Comparison of ENCODE assay signal across 9 cellular contexts in the genomic region with DNA sequence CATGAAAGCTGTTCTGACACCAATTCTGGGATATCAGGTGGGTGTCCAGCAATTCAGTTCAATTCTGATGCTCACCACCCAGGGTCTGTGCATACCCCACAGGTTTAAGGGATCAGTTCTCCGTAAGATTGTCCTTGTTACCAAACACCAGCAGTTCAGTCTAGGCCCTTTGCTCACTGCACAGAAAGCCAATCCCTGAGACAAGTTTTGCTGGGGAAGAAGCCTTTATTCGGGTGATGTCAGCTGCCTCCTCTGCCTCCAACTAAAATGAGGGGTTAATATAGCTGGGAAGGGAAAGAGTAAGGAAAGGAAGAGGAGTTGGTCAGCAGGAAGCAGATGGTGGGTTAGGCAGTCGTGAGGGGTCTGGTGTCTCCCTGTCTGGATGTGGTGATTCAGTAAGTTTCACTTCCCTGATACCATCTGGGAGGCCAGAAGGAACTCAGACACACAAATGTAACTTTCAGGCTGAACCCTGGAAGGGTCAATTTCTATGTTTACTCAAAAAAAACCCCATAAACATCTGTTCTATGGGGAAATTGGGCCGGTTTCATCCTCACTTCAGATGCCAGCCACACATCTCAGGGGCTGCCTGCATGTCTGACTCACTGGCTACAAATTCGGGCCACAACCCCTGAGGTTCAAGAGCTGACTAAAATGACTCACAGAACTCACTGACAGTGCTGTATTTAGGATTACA.
DNase-seq lines count a peak whose midpoint lies in the region; ATAC-seq and TF ChIP-seq lines count a peak whose summit lies in the region.
"Had no signal": no experiment of that assay in that cellular context is flagged by ENCODE, and none has a peak within 500 bp of the region (broad histone marks: within the 10 kb centered on the region; RNA-seq: fewer than 3 reads in every experiment).

No MANE protein-coding gene starts in this region.

- H3K4me1 ChIP-seq in foreskin keratinocyte (peaks cover 18% of the 10 kb centered on the region), upper lobe of left lung (peaks cover 0 to 7% (median 1%) of the 10 kb centered on the region in 4 donors), esophagus squamous epithelium (peaks cover 0 to 17% (median 15%) of the 10 kb centered on the region in 3 donors)

- no peaks in the 10 kb centered on the region for H3K9me3 Mint-ChIP-seq in activated T-cell treated with anti-CD3 and anti-CD28 coated beads, Interleukin-2, amount 50 U/mL, for 72 hours
- H3K9me3 Mint-ChIP-seq in activated T-cell treated with anti-CD3 and anti-CD28 coated beads, Interleukin-2, amount 50 U/mL, for 4 hours: no peaks in the 10 kb centered on the region
- H3K9me3 Mint-ChIP-seq: CD8-positive, alpha-beta T cell had no signal

- no peak overlapping the region for H3K27ac Mint-ChIP-seq in activated T-cell treated with anti-CD3 and anti-CD28 coated beads, Interleukin-2, amount 50 U/mL, for 72 hours
- H3K27ac Mint-ChIP-seq: CD8-positive, alpha-beta T cell had no signal

- peaks cover 2% of the 10 kb centered on the region for H3K27me3 ChIP-seq in foreskin keratinocyte
- H3K27me3 ChIP-seq in upper lobe of left lung: no peaks in the 10 kb centered on the region
- no peaks in the 10 kb centered on the region for H3K27me3 ChIP-seq in esophagus squamous epithelium

- H3K36me3 ChIP-seq in upper lobe of left lung: no peaks in the 10 kb centered on the region
- no peaks in the 10 kb centered on the region for H3K36me3 ChIP-seq in esophagus squamous epithelium

- TF ChIP-seq POLR2A in NB4 (IDR thresholded peaks at IDR 0.05; ENCODE audit: extremely low read depth, insufficient read length) (no peak), upper lobe of left lung (IDR thresholded peaks at IDR 0.05) (no peak), esophagus squamous epithelium (IDR thresholded peaks at IDR 0.05) (no peak)

- 55 to 61% methylated on average over 5 of the region's 5 CpGs for WGBS in upper lobe of left lung, 2 donors
- WGBS in esophagus squamous epithelium, 2 donors: 44 to 57% methylated on average over 5 of the region's 5 CpGs

- no peak overlapping the region for H3K4me3 ChIP-seq in NB4 (ENCODE audit: low read depth, low read length)
- H3K4me3 ChIP-seq in upper lobe of left lung: no peak overlapping the region
- H3K4me3 ChIP-seq in esophagus squamous epithelium: no peak overlapping the region

- intact Hi-C loops in esophagus squamous epithelium (cut with DNase I): no loop called here

- DNase-seq in activated T-cell treated with anti-CD3 and anti-CD28 coated beads, Interleukin-2, amount 50 U/mL, for 72 hours: peak in 1 of 2 donors; percentile 3
- DNase-seq in activated T-cell treated with anti-CD3 and anti-CD28 coated beads, Interleukin-2, amount 50 U/mL, for 4 hours: no peak
- DNase-seq in NB4 (ENCODE audit: low read depth) (peak; percentile 68), foreskin keratinocyte (peak; percentile 77 to 89), upper lobe of left lung (peak in 1 of 2 donors; percentile 42), esophagus squamous epithelium (lab: John Stamatoyannopoulos, UW) (no peak), caudate nucleus (lab: John Stamatoyannopoulos, UW) (no peak)
- DNase-seq: CD8-positive, alpha-beta T cell had no signal

- H3K9me3 ChIP-seq in upper lobe of left lung (no peaks in the 10 kb centered on the region), esophagus squamous epithelium (no peaks in the 10 kb centered on the region)

- H3K27ac ChIP-seq in foreskin keratinocyte (peak overlapping the region; percentile 42), upper lobe of left lung (peak overlapping the region in 1 of 4 donors; percentile 54), esophagus squamous epithelium (peak overlapping the region in 2 of 4 donors; percentile 6 to 49), caudate nucleus (ENCODE audit: low read depth, low read length) (no peak overlapping the region)

- no peak for TF ChIP-seq CTCF in NB4 (IDR thresholded peaks at IDR 0.05; ENCODE audit: low read depth, low read length)
- no peak for TF ChIP-seq CTCF in foreskin keratinocyte (conservative IDR thresholded peaks at IDR 0.05)
- no peak for TF ChIP-seq CTCF in upper lobe of left lung (IDR thresholded peaks at IDR 0.05)
- no peak for TF ChIP-seq CTCF in esophagus squamous epithelium (IDR thresholded peaks at IDR 0.05)

- peaks cover 0 to 1% of the 10 kb centered on the region in 2 donors for H3K36me3 Mint-ChIP-seq in activated T-cell treated with anti-CD3 and anti-CD28 coated beads, Interleukin-2, amount 50 U/mL, for 72 hours (ENCODE audit: insufficient read depth in 2 of 2)
- no peaks in the 10 kb centered on the region for H3K36me3 Mint-ChIP-seq in activated T-cell treated with anti-CD3 and anti-CD28 coated beads, Interleukin-2, amount 50 U/mL, for 4 hours (ENCODE audit: insufficient read depth)
- H3K36me3 Mint-ChIP-seq: CD8-positive, alpha-beta T cell had no signal

- H3K27me3 Mint-ChIP-seq in activated T-cell treated with anti-CD3 and anti-CD28 coated beads, Interleukin-2, amount 50 U/mL, for 72 hours (ENCODE audit: low read depth): peaks cover 42% of the 10 kb centered on the region
- peaks cover 13% of the 10 kb centered on the region for H3K27me3 Mint-ChIP-seq in activated T-cell treated with anti-CD3 and anti-CD28 coated beads, Interleukin-2, amount 50 U/mL, for 4 hours (ENCODE audit: low read depth)

- H3K4me1 Mint-ChIP-seq in activated T-cell treated with anti-CD3 and anti-CD28 coated beads, Interleukin-2, amount 50 U/mL, for 72 hours (ENCODE audit: low read depth): peaks cover 10% of the 10 kb centered on the region
- H3K4me1 Mint-ChIP-seq in activated T-cell treated with anti-CD3 and anti-CD28 coated beads, Interleukin-2, amount 50 U/mL, for 4 hours (ENCODE audit: low read depth): peaks cover 4% of the 10 kb centered on the region

- H3K4me3 Mint-ChIP-seq in activated T-cell treated with anti-CD3 and anti-CD28 coated beads, Interleukin-2, amount 50 U/mL, for 72 hours: no peak overlapping the region
- H3K4me3 Mint-ChIP-seq in activated T-cell treated with anti-CD3 and anti-CD28 coated beads, Interleukin-2, amount 50 U/mL, for 4 hours: no peak overlapping the region
- H3K4me3 Mint-ChIP-seq: CD8-positive, alpha-beta T cell had no signal

- TF ChIP-seq EP300 in upper lobe of left lung (IDR thresholded peaks at IDR 0.05): no peak

- peak; percentile 60 to 76 for ATAC-seq in activated T-cell treated with anti-CD3 and anti-CD28 coated beads, Interleukin-2, amount 50 U/mL, for 72 hours (replicated peaks in 1 of 2)
- ATAC-seq in activated T-cell treated with anti-CD3 and anti-CD28 coated beads, Interleukin-2, amount 50 U/mL, for 4 hours: no peak
- ATAC-seq in foreskin keratinocyte (peak; percentile 96), upper lobe of left lung (ENCODE audit: low FRiP score in 2 of 2) (peak; percentile 63 to 88), GM18873 (IDR thresholded peaks at IDR 0.05; ENCODE audit: low FRiP score, unreplicated experiment) (no peak)
- ATAC-seq: CD8-positive, alpha-beta T cell had no signal

Comparison
In these comparisons a context has a peak if more than half of its experiments do, and no peak if none do; other contexts are left out.
1. ATAC-seq: peak in activated T-cell treated with anti-CD3 and anti-CD28 coated beads, Interleukin-2, amount 50 U/mL, for 72 hours (2 of 2), foreskin keratinocyte (single experiment) and upper lobe of left lung (2 of 2); none in activated T-cell treated with anti-CD3 and anti-CD28 coated beads, Interleukin-2, amount 50 U/mL, for 4 hours (0 of 2) and GM18873 (single experiment).
2. DNase-seq: peak in NB4 (single experiment) and foreskin keratinocyte (2 of 2); none in activated T-cell treated with anti-CD3 and anti-CD28 coated beads, Interleukin-2, amount 50 U/mL, for 4 hours (single experiment), esophagus squamous epithelium (single experiment) and caudate nucleus (0 of 61).